10 cellular contexts compared by ENCODE assay signal in the genomic region with DNA sequence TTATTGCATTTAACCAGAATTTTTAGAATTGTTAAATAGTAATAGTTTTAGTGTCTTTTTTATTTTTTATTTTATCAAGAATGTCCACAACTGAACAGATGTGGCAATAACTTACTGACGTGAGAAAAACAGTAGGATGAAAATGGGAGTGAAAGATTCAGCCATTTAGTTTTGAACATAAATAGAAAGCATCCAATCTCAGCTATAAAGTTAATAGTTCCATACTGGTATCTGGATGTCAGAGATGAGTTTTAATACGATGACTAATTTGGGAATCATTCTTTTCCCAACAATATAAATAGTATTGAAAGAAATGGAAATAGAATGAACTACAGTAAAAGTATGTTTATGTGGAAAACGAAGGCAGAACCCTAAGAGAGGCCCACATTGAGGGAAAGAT.
DNase-seq lines count a peak whose midpoint lies in the region; ATAC-seq and TF ChIP-seq lines count a peak whose summit lies in the region.
"Had no signal": no experiment of that assay in that cellular context is flagged by ENCODE, and none has a peak within 500 bp of the region (broad histone marks: within the 10 kb centered on the region; RNA-seq: fewer than 3 reads in every experiment).

No MANE protein-coding gene starts in this region.

- H4K20me1 ChIP-seq in fibroblast of lung (ENCODE audit: control insufficient read depth, extremely low read depth, insufficient read depth, low read length): no peaks in the 10 kb centered on the region

- H2BK120ac ChIP-seq in trophoblast cell (ENCODE audit: insufficient read depth, low read length, poor library complexity): no peak overlapping the region

- WGBS in trophoblast cell (ENCODE audit: extremely low coverage, insufficient coverage, insufficient read length): no CpG with 5 or more reads among the region's 3 CpGs

- no peak overlapping the region for H2BK12ac ChIP-seq in trophoblast cell (ENCODE audit: low read length)

- DNase-seq in AG09309 (ENCODE audit: low read depth): peak; percentile 79
- DNase-seq in RWPE2 (ENCODE audit: low spot score): no peak
- peak; percentile 59 to 68 for DNase-seq in fibroblast of lung (ENCODE audit: low read depth in 2 of 2)
- no peak for DNase-seq in trophoblast cell
- no peak for DNase-seq in C1 segment of cervical spinal cord (lab: John Stamatoyannopoulos, UW)
- DNase-seq in 8988T: no peak
- DNase-seq in HK-2 (ENCODE audit: unreplicated experiment): no peak
- DNase-seq in ecto neural progenitor cell (ENCODE audit: low spot score): no peak
- DNase-seq: NCI-H1105 treated with DMSO at 0.1 percent for 48 hours had no signal

- H4K8ac ChIP-seq in trophoblast cell (ENCODE audit: low read depth, low read length): no peak overlapping the region

- H3K4me3 ChIP-seq in AG09309 (ENCODE audit: control insufficient read depth, low read depth, low read length) (no peak overlapping the region), RWPE2 (ENCODE audit: severe bottlenecking) (no peak overlapping the region), fibroblast of lung (replicated peaks in 1 of 4; ENCODE audit: control extremely low read depth in 1 of 4, insufficient read depth in 1 of 4, low read depth in 3 of 4, low read length in 4 of 4) (no peak overlapping the region), trophoblast cell (ENCODE audit: low read depth, low read length) (no peak overlapping the region)

- no peak overlapping the region for H3K14ac ChIP-seq in trophoblast cell (ENCODE audit: low read length)

- H3K27ac ChIP-seq in RWPE2 (ENCODE audit: poor library complexity, severe bottlenecking): peak overlapping the region; percentile 86
- peak overlapping the region; percentile 86 for H3K27ac ChIP-seq in fibroblast of lung (ENCODE audit: insufficient read depth, low read length)
- H3K27ac ChIP-seq in trophoblast cell (ENCODE audit: low read depth, low read length): peak overlapping the region; percentile 25
- H3K27ac ChIP-seq: VCaP had no signal

- peak; percentile 40; the same call in 2 of the 3 replicates for ATAC-seq in RWPE2 (ENCODE audit: low read depth)

- no peak overlapping the region for H2BK5ac ChIP-seq in trophoblast cell (ENCODE audit: low read depth, low read length, poor library complexity)

- no peak overlapping the region for H4K91ac ChIP-seq in trophoblast cell (ENCODE audit: low read depth, low read length)

- H3K4me2 ChIP-seq in fibroblast of lung (ENCODE audit: extremely low read depth, insufficient read depth, low read length) (peak overlapping the region; percentile 70), trophoblast cell (ENCODE audit: low read length) (no peak overlapping the region)

- H3K9ac ChIP-seq in fibroblast of lung (ENCODE audit: insufficient read depth, low read length) (peak overlapping the region; percentile 39), trophoblast cell (ENCODE audit: low read length) (no peak overlapping the region)

- H3K9me3 ChIP-seq in RWPE2 (ENCODE audit: severe bottlenecking): no peaks in the 10 kb centered on the region
- no peaks in the 10 kb centered on the region for H3K9me3 ChIP-seq in fibroblast of lung (ENCODE audit: control insufficient read depth, insufficient read depth, low read depth, low read length)
- H3K9me3 ChIP-seq in trophoblast cell (ENCODE audit: insufficient read depth, low read depth, low read length): no peaks in the 10 kb centered on the region

- H3K4me1 ChIP-seq in RWPE2 (ENCODE audit: insufficient read depth, poor library complexity, severe bottlenecking) (peaks cover 34% of the 10 kb centered on the region), fibroblast of lung (ENCODE audit: control insufficient read depth, extremely low read depth, insufficient read depth, low read length) (peaks cover 19% of the 10 kb centered on the region), trophoblast cell (ENCODE audit: control insufficient read depth in 1 of 2, insufficient read depth in 2 of 2, low read length in 2 of 2) (peaks cover 2 to 4% of the 10 kb centered on the region in 2 experiments)

- peaks cover 4% of the 10 kb centered on the region for H3K79me1 ChIP-seq in trophoblast cell (ENCODE audit: low read length)

- H3K23ac ChIP-seq in trophoblast cell (ENCODE audit: low read length): no peak overlapping the region

- H3K4ac ChIP-seq in trophoblast cell (ENCODE audit: low read depth, low read length): no peak overlapping the region

- H3K79me2 ChIP-seq in fibroblast of lung (ENCODE audit: control insufficient read depth, insufficient read depth, low read length): no peaks in the 10 kb centered on the region
- no peaks in the 10 kb centered on the region for H3K79me2 ChIP-seq in trophoblast cell (ENCODE audit: control insufficient read depth, insufficient read depth, low read length, poor library complexity)

- TF ChIP-seq CTCF in AG09309 (IDR thresholded peaks at IDR 0.05; ENCODE audit: control insufficient read depth, insufficient read depth, low read depth, low read length, missing control alignments) (no peak), RWPE2 (IDR thresholded peaks at IDR 0.05; ENCODE audit: poor library complexity, severe bottlenecking) (no peak), fibroblast of lung (conservative IDR thresholded peaks at IDR 0.05 in 1 of 2, IDR thresholded peaks at IDR 0.05 in 1 of 2; ENCODE audit: low read depth in 1 of 2, low read length in 2 of 2) (no peak)

- H2AK5ac ChIP-seq in trophoblast cell (ENCODE audit: low read length): no peak overlapping the region

- H3K18ac ChIP-seq in trophoblast cell (ENCODE audit: low read length): no peak overlapping the region

- H3K36me3 ChIP-seq in RWPE2 (ENCODE audit: low read depth) (no peaks in the 10 kb centered on the region), fibroblast of lung (ENCODE audit: control insufficient read depth, insufficient read depth, low read length) (peaks cover under 1% of the 10 kb centered on the region), trophoblast cell (ENCODE audit: control insufficient read depth in 1 of 2, insufficient read depth in 2 of 2, low read length in 2 of 2) (no peaks in the 10 kb centered on the region)

- no peak overlapping the region for H4K12ac ChIP-seq in trophoblast cell (ENCODE audit: low read depth, low read length)

- H2AFZ ChIP-seq in fibroblast of lung (ENCODE audit: low read length): no peak overlapping the region
- H2AFZ ChIP-seq in trophoblast cell (ENCODE audit: insufficient read depth, low read length, poor library complexity): no peak overlapping the region

- H3K27me3 ChIP-seq in RWPE2 (ENCODE audit: insufficient read depth, poor library complexity, severe bottlenecking) (no peaks in the 10 kb centered on the region), fibroblast of lung (ENCODE audit: control insufficient read depth, insufficient read depth, low read length) (no peaks in the 10 kb centered on the region), trophoblast cell (ENCODE audit: insufficient read depth, low read length) (no peaks in the 10 kb centered on the region)

Comparison
In these comparisons a context has a peak if more than half of its experiments do, and no peak if none do; other contexts are left out.
1. DNase-seq: peak in AG09309 (single experiment) and fibroblast of lung (2 of 2); none in RWPE2 (single experiment), trophoblast cell (0 of 2), C1 segment of cervical spinal cord (0 of 14), 8988T (single experiment), HK-2 (single experiment) and ecto neural progenitor cell (single experiment).
2. H3K27ac ChIP-seq: peak in every context shown above with its lines; median percentile 86 in RWPE2; 86 in fibroblast of lung; 25 in trophoblast cell.